8 cellular contexts compared by ENCODE assay signal in genomic region chr15:85443046-85443445, GRCh38.
A peak's percentile ranks its signal among the peaks of the same experiment; 100 is the strongest.
DNase-seq lines count a peak whose midpoint lies in the region; ATAC-seq and TF ChIP-seq lines count a peak whose summit lies in the region.

No MANE protein-coding gene starts in this region.

- 0 out of 2 replicates have a peak, but pooled peaks cover 2% of the 10 kb centered on the region for H3K9me3 ChIP-seq in HAP-1

- in situ Hi-C loops in HAP-1 (cut with MboI; ENCODE audit: low sequenced_read_pairs), result no loop called here

- TF ChIP-seq CTCF in VCaP (conservative IDR thresholded peaks at IDR 0.05) (no peak), GM10248 (IDR thresholded peaks at IDR 0.05; ENCODE audit: control extremely low read depth, extremely low read depth, low read depth, missing control alignments) (no peak)

- peaks cover 9% of the 10 kb centered on the region for H3K36me3 Mint-ChIP-seq in activated T-cell treated with anti-CD3 and anti-CD28 coated beads, Interleukin-2, amount 50 U/mL, for 4 hours (ENCODE audit: insufficient read depth)
- H3K36me3 Mint-ChIP-seq in stimulated activated effector memory CD8-positive, alpha-beta T cell treated with anti-CD3 and anti-CD28 coated beads, Interleukin-12 subunit alpha, Interleukin-12 subunit beta, amount 100 ng/mL, for 72 hours, result peaks cover 7% of the 10 kb centered on the region
- peaks cover 13% of the 10 kb centered on the region for H3K36me3 Mint-ChIP-seq in T-helper 2 cell treated with Interferon-gamma antibody and Interleukin-4, amounts not matched to agents 5 μg/mL and 100 μg/mL, for 36 hours (ENCODE audit: low read depth)

- peak overlapping the region; percentile 47 for H3K27ac ChIP-seq in VCaP

- peaks cover 30% of the 10 kb centered on the region for H3K4me1 ChIP-seq in HAP-1

- POLR2A ChIA-PET in GM10248 (lab: Yijun Ruan, JAX), result interaction anchor here (1.2 kb wide), 1 partner anchor 10 kb away, joined by 3 read pairs; no protein-coding TSS in a partner anchor

- peak in 1 of 2 donors; percentile 20 for ATAC-seq in activated T-cell treated with anti-CD3 and anti-CD28 coated beads, Interleukin-2, amount 50 U/mL, for 4 hours
- peak; percentile 40 for ATAC-seq in HG02938 (IDR thresholded peaks at IDR 0.05; ENCODE audit: unreplicated experiment)
- ATAC-seq in stimulated activated effector memory CD8-positive, alpha-beta T cell treated with anti-CD3 and anti-CD28 coated beads, Interleukin-12 subunit alpha, Interleukin-12 subunit beta, amount 100 ng/mL, for 72 hours, result no peak

- CTCF ChIA-PET in GM10248 (lab: Yijun Ruan, JAX), result interaction anchor here (1.1 to 2.4 kb wide), 4 partner anchors 10 to 147 kb away, joined by 3 to 6 read pairs (median 4); no protein-coding TSS in a partner anchor

- H3K27me3 ChIP-seq in HAP-1 (ENCODE audit: low read depth), result no peaks in the 10 kb centered on the region

- DNase-seq in activated T-cell treated with anti-CD3 and anti-CD28 coated beads, Interleukin-2, amount 50 U/mL, for 4 hours, result no peak
- DNase-seq in activated T-cell treated with anti-CD3 and anti-CD28 coated beads for 4 hours (no peak), GM10248 (ENCODE audit: extremely low spot score) (no peak), HAP-1 (ENCODE audit: low spot score in 2 of 2) (no peak)
- DNase-seq in stimulated activated effector memory CD8-positive, alpha-beta T cell treated with anti-CD3 and anti-CD28 coated beads, Interleukin-12 subunit alpha, Interleukin-12 subunit beta, amount 100 ng/mL, for 72 hours (ENCODE audit: low spot score in 2 of 2), result no peak
- DNase-seq in T-helper 2 cell treated with Interferon-gamma antibody and Interleukin-4, amounts not matched to agents 5 μg/mL and 100 μg/mL, for 36 hours (ENCODE audit: low spot score), result no peak

- no peaks in the 10 kb centered on the region for H3K36me3 ChIP-seq in HAP-1 (replicated peaks)

- peaks cover 60% of the 10 kb centered on the region for H3K4me1 Mint-ChIP-seq in activated T-cell treated with anti-CD3 and anti-CD28 coated beads, Interleukin-2, amount 50 U/mL, for 4 hours (ENCODE audit: low read depth)
- peaks cover 33% of the 10 kb centered on the region for H3K4me1 Mint-ChIP-seq in stimulated activated effector memory CD8-positive, alpha-beta T cell treated with anti-CD3 and anti-CD28 coated beads, Interleukin-12 subunit alpha, Interleukin-12 subunit beta, amount 100 ng/mL, for 72 hours
- peaks cover 27% of the 10 kb centered on the region for H3K4me1 Mint-ChIP-seq in T-helper 2 cell treated with Interferon-gamma antibody and Interleukin-4, amounts not matched to agents 5 μg/mL and 100 μg/mL, for 36 hours (ENCODE audit: low read depth)

- H3K27ac Mint-ChIP-seq in stimulated activated effector memory CD8-positive, alpha-beta T cell treated with anti-CD3 and anti-CD28 coated beads, Interleukin-12 subunit alpha, Interleukin-12 subunit beta, amount 100 ng/mL, for 72 hours, result peak overlapping the region; percentile 75
- H3K27ac Mint-ChIP-seq in T-helper 2 cell treated with Interferon-gamma antibody and Interleukin-4, amounts not matched to agents 5 μg/mL and 100 μg/mL, for 36 hours, result no peak overlapping the region

- no peak overlapping the region for H3K4me3 ChIP-seq in HAP-1

- peaks cover 11% of the 10 kb centered on the region for H3K9me3 Mint-ChIP-seq in activated T-cell treated with anti-CD3 and anti-CD28 coated beads, Interleukin-2, amount 50 U/mL, for 4 hours
- peaks cover 3% of the 10 kb centered on the region for H3K9me3 Mint-ChIP-seq in stimulated activated effector memory CD8-positive, alpha-beta T cell treated with anti-CD3 and anti-CD28 coated beads, Interleukin-12 subunit alpha, Interleukin-12 subunit beta, amount 100 ng/mL, for 72 hours
- peaks cover 12% of the 10 kb centered on the region for H3K9me3 Mint-ChIP-seq in T-helper 2 cell treated with Interferon-gamma antibody and Interleukin-4, amounts not matched to agents 5 μg/mL and 100 μg/mL, for 36 hours

- no peaks in the 10 kb centered on the region for H3K27me3 Mint-ChIP-seq in activated T-cell treated with anti-CD3 and anti-CD28 coated beads, Interleukin-2, amount 50 U/mL, for 4 hours (ENCODE audit: low read depth)
- H3K27me3 Mint-ChIP-seq in T-helper 2 cell treated with Interferon-gamma antibody and Interleukin-4, amounts not matched to agents 5 μg/mL and 100 μg/mL, for 36 hours (ENCODE audit: low read depth), result no peaks in the 10 kb centered on the region

- peak overlapping the region; percentile 60 for H3K4me3 Mint-ChIP-seq in activated T-cell treated with anti-CD3 and anti-CD28 coated beads, Interleukin-2, amount 50 U/mL, for 4 hours
- H3K4me3 Mint-ChIP-seq in stimulated activated effector memory CD8-positive, alpha-beta T cell treated with anti-CD3 and anti-CD28 coated beads, Interleukin-12 subunit alpha, Interleukin-12 subunit beta, amount 100 ng/mL, for 72 hours, result peak overlapping the region; percentile 0
- no peak overlapping the region for H3K4me3 Mint-ChIP-seq in T-helper 2 cell treated with Interferon-gamma antibody and Interleukin-4, amounts not matched to agents 5 μg/mL and 100 μg/mL, for 36 hours
